ENCODE assay signal across 28 cellular contexts in the genomic region with DNA sequence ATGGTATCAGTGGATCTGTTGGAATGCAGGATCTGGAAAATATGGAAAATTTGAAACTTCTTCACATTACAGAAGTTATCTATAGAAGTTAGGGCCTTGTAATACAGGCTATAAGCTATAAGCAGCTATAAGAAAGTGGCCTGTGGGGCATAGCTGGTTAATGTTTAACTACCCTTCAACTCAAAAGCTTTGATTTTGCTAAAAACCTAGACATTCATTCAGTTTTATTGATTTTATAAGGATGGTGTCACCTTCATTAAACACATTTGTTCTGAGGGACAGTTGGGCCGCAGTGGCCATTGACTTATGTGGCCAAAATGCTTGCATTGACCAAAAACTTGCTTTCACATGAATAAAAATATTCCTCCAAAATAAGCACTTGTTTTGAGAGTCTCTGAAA. TPM values are rescaled to one million over a fixed set of nuclear protein-coding genes. Genes with fewer than 3 reads are reported as not detected.
DNase-seq lines count a peak whose midpoint lies in the region; ATAC-seq, FAIRE-seq and TF ChIP-seq lines count a peak whose summit lies in the region.
"Had no signal": no experiment of that assay in that cellular context is flagged by ENCODE, and none has a peak within 500 bp of the region (broad histone marks: within the 10 kb centered on the region; RNA-seq: fewer than 3 reads in every experiment).

No MANE protein-coding gene starts in this region.

- no peak for TF ChIP-seq CTCF in A549 (IDR thresholded peaks at IDR 0.05)
- no peak for TF ChIP-seq CTCF in OCI-LY3 (IDR thresholded peaks at IDR 0.05; ENCODE audit: low read depth, low read length)
- no peak for TF ChIP-seq CTCF in endodermal cell (conservative IDR thresholded peaks at IDR 0.05)
- no peak for TF ChIP-seq CTCF in stomach (IDR thresholded peaks at IDR 0.05)

- POLR2A ChIA-PET in A549 (lab: Yijun Ruan, JAX) = no interaction called here

- H3K9me3 Mint-ChIP-seq in endodermal cell = peaks cover 6% of the 10 kb centered on the region

- no peaks in the 10 kb centered on the region for H3K27me3 Mint-ChIP-seq in endodermal cell (ENCODE audit: insufficient read depth)
- H3K27me3 Mint-ChIP-seq: CD4-positive, CD25-positive, alpha-beta regulatory T cell had no signal

- CTCF ChIA-PET in A549 (lab: Yijun Ruan, JAX) = interaction anchor here (1.2 kb wide), 1 partner anchor 11 kb away, joined by 3 read pairs; no protein-coding TSS in a partner anchor

- H3K9me3 ChIP-seq in A549 (peaks cover 8% of the 10 kb centered on the region; the same call in 1 of the 3 replicates), OCI-LY3 (ENCODE audit: insufficient read depth, low read length) (no peaks in the 10 kb centered on the region), endodermal cell (ENCODE audit: control insufficient read depth, low read length) (no peaks in the 10 kb centered on the region), stomach (no peaks in the 10 kb centered on the region)
- H3K9me3 ChIP-seq: BE2C, BLaER1 had no signal

- H3K4me2 ChIP-seq in A549 (peak overlapping the region; percentile 71), OCI-LY3 (ENCODE audit: low read length) (peak overlapping the region; percentile 22; the same call in 1 of the 2 replicates)
- H3K4me2 ChIP-seq: BLaER1 had no signal

- H3K9ac ChIP-seq in OCI-LY3 (ENCODE audit: low read length) (no peak overlapping the region), endodermal cell (ENCODE audit: extremely low read depth, low read length, poor library complexity, severe bottlenecking) (no peak overlapping the region)
- H3K9ac ChIP-seq: BLaER1 had no signal

- H3K4me1 ChIP-seq in A549 (peaks cover 62% of the 10 kb centered on the region), OCI-LY3 (ENCODE audit: low read length) (peaks cover 8% of the 10 kb centered on the region), endodermal cell (ENCODE audit: control insufficient read depth, insufficient read depth, low read length) (peaks cover 13% of the 10 kb centered on the region), stomach (peaks cover 0 to 19% (median 7%) of the 10 kb centered on the region in 4 donors)
- H3K4me1 ChIP-seq: BLaER1 had no signal

- no peak overlapping the region for H3K4me3 Mint-ChIP-seq in endodermal cell
- H3K4me3 Mint-ChIP-seq: CD14-positive monocyte; CD4-positive, alpha-beta memory T cell; CD4-positive, CD25-positive, alpha-beta regulatory T cell; CD8-positive, alpha-beta memory T cell had no signal

- H3K27me3 ChIP-seq in OCI-LY3 (ENCODE audit: low read depth, low read length) (no peaks in the 10 kb centered on the region), endodermal cell (ENCODE audit: control insufficient read depth, insufficient read depth, low read length, poor library complexity, severe bottlenecking) (no peaks in the 10 kb centered on the region), stomach (no peaks in the 10 kb centered on the region)
- H3K27me3 ChIP-seq: BE2C, BLaER1 had no signal

- no peaks in the 10 kb centered on the region for H3K36me3 ChIP-seq in OCI-LY3 (replicated peaks; ENCODE audit: low read depth, low read length)
- H3K36me3 ChIP-seq in endodermal cell (ENCODE audit: control insufficient read depth, insufficient read depth, low read length) = no peaks in the 10 kb centered on the region
- no peaks in the 10 kb centered on the region for H3K36me3 ChIP-seq in stomach
- H3K36me3 ChIP-seq: BE2C, BLaER1 had no signal

- TF ChIP-seq POLR2A in A549 (IDR thresholded peaks at IDR 0.05; ENCODE audit: low read length) (no peak), stomach (IDR thresholded peaks at IDR 0.05) (no peak)

- H3K4me3 ChIP-seq in A549 (no peak overlapping the region), OCI-LY3 (ENCODE audit: low read length) (no peak overlapping the region), endodermal cell (ENCODE audit: low read length) (peak overlapping the region; percentile 20), stomach (no peak overlapping the region)
- H3K4me3 ChIP-seq: BLaER1, GM12878 had no signal

- no peak for TF ChIP-seq EP300 in A549 (IDR thresholded peaks at IDR 0.05)
- no peak for TF ChIP-seq EP300 in stomach (IDR thresholded peaks at IDR 0.05)

- H3K4me1 Mint-ChIP-seq in endodermal cell = peaks cover 35% of the 10 kb centered on the region
- H3K4me1 Mint-ChIP-seq: CD14-positive monocyte; CD4-positive, alpha-beta memory T cell; CD4-positive, CD25-positive, alpha-beta regulatory T cell; CD8-positive, alpha-beta memory T cell had no signal

- ATAC-seq in A549 = no peak
- ATAC-seq: GM12878 had no signal

- peak; percentile 33 for DNase-seq in DMS53 (lab: John Stamatoyannopoulos, UW)
- DNase-seq in DMS53 treated with DMSO at 0.1 percent for 48 hours (lab: John Stamatoyannopoulos, UW; ENCODE audit: unreplicated experiment) = no peak
- DNase-seq in A549 (ENCODE audit: low read depth in 1 of 2, low spot score in 1 of 2) = no peak
- DNase-seq in endodermal cell = no peak
- DNase-seq in stomach = no peak
- no peak for DNase-seq in NCI-H345 (lab: John Stamatoyannopoulos, UW)
- no peak for DNase-seq in NK-92 treated with Interleukin-12 subunit alpha and Interleukin-12 subunit beta, amount 100 ng/mL, for 24 hours (lab: John Stamatoyannopoulos, UW)
- DNase-seq: ACHN; BE2C; C1 segment of cervical spinal cord; CD4-positive, alpha-beta memory T cell; CD4-positive, CD25-positive, alpha-beta regulatory T cell; CD8-positive, alpha-beta memory T cell; COR-L47; DMS 273 treated with DMSO at 0.1 percent for 48 hours; DMS153; DMS79; DND-41; EL; GDM1 had no signal

- H3K27ac ChIP-seq in A549 (peak overlapping the region; percentile 95 to 96), OCI-LY3 (ENCODE audit: low read length) (no peak overlapping the region), endodermal cell (ENCODE audit: low read depth, low read length) (no peak overlapping the region), stomach (no peak overlapping the region)
- H3K27ac ChIP-seq: 22Rv1, BLaER1 had no signal

- FAIRE-seq in A549 (lab: Jason Lieb, UNC) = no peak
- FAIRE-seq: GM12878, GM12892, GM18507 had no signal

- intact Hi-C loops in stomach (cut with DNase I; ENCODE audit: low total_unique reads) = no loop called here

- TF ChIP-seq RAD21 in A549 (conservative IDR thresholded peaks at IDR 0.05 in 1 of 2, IDR thresholded peaks at IDR 0.05 in 1 of 2) = no peak

- no peak overlapping the region for H2AFZ ChIP-seq in OCI-LY3 (ENCODE audit: low read depth, low read length)

- 87% methylated on average over 1 of the region's 1 CpG for WGBS in A549 (ENCODE audit: missing lambda C conversion rate)
- 100% methylated on average over 1 of the region's 1 CpG; no CpG with 5 or more reads in 1 of the 2 experiments for whole genome bisulfite sequencing in endodermal cell (ENCODE audit: insufficient coverage in 1 of 2, insufficient read length in 1 of 2), 2 experiments
- 81 to 97% (median 92%) methylated on average over 1 of the region's 1 CpG for WGBS in stomach, 5 donors

- H3K36me3 Mint-ChIP-seq in endodermal cell (ENCODE audit: low read depth) = no peaks in the 10 kb centered on the region
- H3K36me3 Mint-ChIP-seq: CD14-positive monocyte; CD4-positive, CD25-positive, alpha-beta regulatory T cell; CD8-positive, alpha-beta memory T cell had no signal

- no peaks in the 10 kb centered on the region for H4K20me1 ChIP-seq in OCI-LY3 (ENCODE audit: insufficient read depth, low read length)
- H4K20me1 ChIP-seq: BLaER1 had no signal

- no peak overlapping the region for H3K27ac Mint-ChIP-seq in endodermal cell
- H3K27ac Mint-ChIP-seq: CD14-positive monocyte; CD4-positive, alpha-beta memory T cell; CD4-positive, CD25-positive, alpha-beta regulatory T cell had no signal

- H3K79me2 ChIP-seq in OCI-LY3 (ENCODE audit: low read length) = no peaks in the 10 kb centered on the region

TF ChIP-seq in A549, 52 proteins besides CTCF, POLR2A, EP300 and RAD21 (continues in another document):
- TF ChIP-seq TP53 (CRISPR knock-in tag; IDR thresholded peaks at IDR 0.05) = no peak
- TF ChIP-seq, protein P1, sequence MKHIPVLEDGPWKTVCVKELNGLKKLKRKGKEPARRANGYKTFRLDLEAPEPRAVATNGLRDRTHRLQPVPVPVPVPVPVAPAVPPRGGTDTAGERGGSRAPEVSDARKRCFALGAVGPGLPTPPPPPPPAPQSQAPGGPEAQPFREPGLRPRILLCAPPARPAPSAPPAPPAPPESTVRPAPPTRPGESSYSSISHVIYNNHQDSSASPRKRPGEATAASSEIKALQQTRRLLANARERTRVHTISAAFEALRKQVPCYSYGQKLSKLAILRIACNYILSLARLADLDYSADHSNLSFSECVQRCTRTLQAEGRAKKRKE (CRISPR knock-in tag; IDR thresholded peaks at IDR 0.05; ENCODE audit: low read depth) = no peak
- no peak for TF ChIP-seq JUN (IDR thresholded peaks at IDR 0.05)
- TF ChIP-seq RNF2 (IDR thresholded peaks at IDR 0.05; ENCODE audit: borderline replicate concordance, low read depth) = no peak
- no peak for TF ChIP-seq KDM5A (IDR thresholded peaks at IDR 0.05)
- no peak for TF ChIP-seq CBX2 (IDR thresholded peaks at IDR 0.05; ENCODE audit: borderline replicate concordance, low read depth)
- no peak for TF ChIP-seq RCOR1 (IDR thresholded peaks at IDR 0.05; ENCODE audit: low read depth, low read length)
- TF ChIP-seq CHD2 (IDR thresholded peaks at IDR 0.05; ENCODE audit: low read length, partially characterized antibody) = no peak
- TF ChIP-seq RFX5 (IDR thresholded peaks at IDR 0.05) = no peak
- TF ChIP-seq, protein P2, sequence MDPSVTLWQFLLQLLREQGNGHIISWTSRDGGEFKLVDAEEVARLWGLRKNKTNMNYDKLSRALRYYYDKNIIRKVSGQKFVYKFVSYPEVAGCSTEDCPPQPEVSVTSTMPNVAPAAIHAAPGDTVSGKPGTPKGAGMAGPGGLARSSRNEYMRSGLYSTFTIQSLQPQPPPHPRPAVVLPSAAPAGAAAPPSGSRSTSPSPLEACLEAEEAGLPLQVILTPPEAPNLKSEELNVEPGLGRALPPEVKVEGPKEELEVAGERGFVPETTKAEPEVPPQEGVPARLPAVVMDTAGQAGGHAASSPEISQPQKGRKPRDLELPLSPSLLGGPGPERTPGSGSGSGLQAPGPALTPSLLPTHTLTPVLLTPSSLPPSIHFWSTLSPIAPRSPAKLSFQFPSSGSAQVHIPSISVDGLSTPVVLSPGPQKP (IDR thresholded peaks at IDR 0.05; ENCODE audit: low read depth, low read length) = no peak
- TF ChIP-seq POLR2AphosphoS2 (conservative IDR thresholded peaks at IDR 0.05; ENCODE audit: low read length) = no peak
- TF ChIP-seq NR3C1 (IDR thresholded peaks at IDR 0.05) = no peak
- TF ChIP-seq GATA3 (IDR thresholded peaks at IDR 0.05; ENCODE audit: borderline replicate concordance) = no peak

RNA-seq across cellular contexts. Expression of a gene that starts 13.1 kb away (rescaled TPM):
- polyA plus RNA-seq in A549 (2011; rRNA removed) (3,820 and 4,867 TPM in 2 replicates), A549 (2017; fragmentation: RNase III; extraction: RNeasy Plus Mini Kit Qiagen cat#74134 plus additional on column Dnase treatment) (1,744 to 2,157 TPM (median 1,998 TPM) in 3 replicates), stomach (100 to 1,000 TPM in 2 of 3 donors, 10 to 100 TPM in 1; 35.2 to 883 (median 158) TPM)
- 1,990 and 2,211 TPM in 2 replicates for polyA plus RNA-seq in A549 (2012; cell fraction: cytosol; rRNA removed)
- 1,508 and 2,046 TPM in 2 replicates for polyA plus RNA-seq in A549 (2012; cell fraction: nucleus; rRNA removed)
- 1,379 and 1,525 TPM in 2 replicates for polyA minus RNA-seq in A549 (2011; rRNA and poly(A)+ RNA removed)
- total RNA-seq in endodermal cell (10 to 100 TPM in 1 of 2 donors, 1 to 10 TPM in 1; 6.1 to 28.9 TPM), stomach (100 to 1,000 TPM in 4 of 5 donors, 10 to 100 TPM in 1; 28.1 to 228 (median 191) TPM)
- polyA plus RNA-seq in endodermal cell (2013, experiment 1 of 2) = 1.4 TPM
- 2.2 TPM for polyA plus RNA-seq in endodermal cell (2013, experiment 2 of 2)
- total RNA-seq: G401 had no signal

Comparison
In these comparisons a context has a peak if more than half of its experiments do, and no peak if none do; other contexts are left out.
1. H3K27ac ChIP-seq: peak in A549 (2 of 2); none in OCI-LY3 (single experiment), endodermal cell (single experiment) and stomach (0 of 5).